In the genomic region with DNA sequence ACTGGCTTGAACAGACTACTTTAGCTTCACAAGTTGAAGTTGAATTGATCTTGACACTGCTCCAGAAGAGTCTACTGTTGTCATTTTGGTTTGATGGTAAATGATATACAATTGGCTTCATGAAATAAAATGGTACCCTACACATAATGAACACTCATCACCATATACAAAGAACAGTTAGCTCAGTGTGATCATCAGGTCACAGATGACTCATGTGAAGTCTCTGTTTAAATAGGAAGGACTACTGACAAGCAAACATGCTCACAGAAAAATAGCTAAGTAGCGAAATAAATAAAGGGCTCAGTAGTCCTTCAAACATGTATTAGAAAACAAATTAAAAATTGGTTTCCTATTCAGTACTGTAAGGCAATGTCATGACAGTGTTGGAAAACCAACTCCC, we compare ENCODE assay signal across 19 cellular contexts.
DNase-seq lines count a peak whose midpoint lies in the region; ATAC-seq, FAIRE-seq and TF ChIP-seq lines count a peak whose summit lies in the region.
"Had no signal": no experiment of that assay in that cellular context is flagged by ENCODE, and none has a peak within 500 bp of the region (broad histone marks: within the 10 kb centered on the region; RNA-seq: fewer than 3 reads in every experiment).

No MANE protein-coding gene starts in this region.

- in situ Hi-C loops in KBM-7 (cut with MboI; ENCODE audit: low pct_unique_long_range_greater_than_20kb, low sequenced_read_pairs), result no loop called here

- no peak overlapping the region for H2BK12ac ChIP-seq in trophoblast cell (ENCODE audit: low read length)

- no peak overlapping the region for H3K14ac ChIP-seq in trophoblast cell (ENCODE audit: low read length)

- no peaks in the 10 kb centered on the region for H3K79me2 ChIP-seq in trophoblast cell (ENCODE audit: control insufficient read depth, insufficient read depth, low read length, poor library complexity)

- H3K27ac Mint-ChIP-seq in endodermal cell (no peak overlapping the region), nephron (peak overlapping the region; percentile 22 to 69 (median 61))

- no peak for ATAC-seq in GM19035 (IDR thresholded peaks at IDR 0.05; ENCODE audit: unreplicated experiment)
- ATAC-seq: K562, Panc1, Right ventricle myocardium inferior, SK-N-SH treated with all-trans-retinoic acid at 6 μM for 48 hours had no signal

- no peaks in the 10 kb centered on the region for H3K9me3 ChIP-seq in AG04450 (ENCODE audit: control insufficient read depth, insufficient read depth, low read length)
- H3K9me3 ChIP-seq in endodermal cell (ENCODE audit: control insufficient read depth, low read length), result no peaks in the 10 kb centered on the region
- H3K9me3 ChIP-seq in trophoblast cell (ENCODE audit: insufficient read depth, low read depth, low read length), result no peaks in the 10 kb centered on the region

- no peak overlapping the region for H2AK5ac ChIP-seq in trophoblast cell (ENCODE audit: low read length)

- H3K36me3 ChIP-seq in endodermal cell (ENCODE audit: control insufficient read depth, insufficient read depth, low read length), result no peaks in the 10 kb centered on the region
- peaks cover 6 to 9% of the 10 kb centered on the region in 2 experiments for H3K36me3 ChIP-seq in trophoblast cell (ENCODE audit: control insufficient read depth in 1 of 2, insufficient read depth in 2 of 2, low read length in 2 of 2)

- H3K27me3 Mint-ChIP-seq in endodermal cell (ENCODE audit: insufficient read depth) (peaks cover 15% of the 10 kb centered on the region), nephron (ENCODE audit: low read depth) (peaks cover 8% of the 10 kb centered on the region)

- H3K27ac ChIP-seq in AG04450 (ENCODE audit: low read depth, low read length), result peak overlapping the region; percentile 35
- peak overlapping the region; percentile 41 for H3K27ac ChIP-seq in endodermal cell (ENCODE audit: low read depth, low read length)
- H3K27ac ChIP-seq in trophoblast cell (ENCODE audit: low read depth, low read length), result no peak overlapping the region

- H3K4me1 Mint-ChIP-seq in endodermal cell (peaks cover 16% of the 10 kb centered on the region), nephron (peaks cover 69% of the 10 kb centered on the region)

- CTCF ChIA-PET in AG04450 (lab: Charles Lee), result no interaction called here

- H3K23ac ChIP-seq in trophoblast cell (ENCODE audit: low read length), result no peak overlapping the region

- H3K18ac ChIP-seq in trophoblast cell (ENCODE audit: low read length), result no peak overlapping the region

- H2BK120ac ChIP-seq in trophoblast cell (ENCODE audit: insufficient read depth, low read length, poor library complexity), result no peak overlapping the region

- H3K27me3 ChIP-seq in AG04450 (ENCODE audit: control insufficient read depth, insufficient read depth, low read length) (no peaks in the 10 kb centered on the region), endodermal cell (ENCODE audit: control insufficient read depth, insufficient read depth, low read length, poor library complexity, severe bottlenecking) (peaks cover 26% of the 10 kb centered on the region), trophoblast cell (ENCODE audit: insufficient read depth, low read length) (no peaks in the 10 kb centered on the region)

- no peak for DNase-seq in AG04450 (ENCODE audit: low read depth, low spot score)
- no peak for DNase-seq in HTR-8/SVneo (ENCODE audit: insufficient read length, low spot score)
- DNase-seq in endodermal cell, result no peak
- DNase-seq in trophoblast cell, result no peak
- no peak for DNase-seq in EL
- DNase-seq in KBM-7, result no peak
- DNase-seq: C1 segment of cervical spinal cord, H7, NCI-H1417 treated with DMSO at 0.1 percent for 48 hours, NCI-H2171, NCI-H510A, NCI-H82 had no signal

- no peak overlapping the region for H4K8ac ChIP-seq in trophoblast cell (ENCODE audit: low read depth, low read length)

- no peak overlapping the region for H4K91ac ChIP-seq in trophoblast cell (ENCODE audit: low read depth, low read length)

- H3K4ac ChIP-seq in trophoblast cell (ENCODE audit: low read depth, low read length), result no peak overlapping the region

- no peaks in the 10 kb centered on the region for H3K9me3 Mint-ChIP-seq in endodermal cell
- no peaks in the 10 kb centered on the region for H3K9me3 Mint-ChIP-seq in nephron

- no peaks in the 10 kb centered on the region for H3K79me1 ChIP-seq in trophoblast cell (ENCODE audit: low read length)

- WGBS in endodermal cell (ENCODE audit: insufficient coverage in 1 of 2, insufficient read length in 1 of 2), 2 experiments, result 88 to 100% methylated on average over 1 of the region's 1 CpG
- no CpG with 5 or more reads among the region's 1 CpG for WGBS in trophoblast cell (ENCODE audit: extremely low coverage, insufficient coverage, insufficient read length)

- no peak overlapping the region for H3K9ac ChIP-seq in endodermal cell (ENCODE audit: extremely low read depth, low read length, poor library complexity, severe bottlenecking)
- H3K9ac ChIP-seq in trophoblast cell (ENCODE audit: low read length), result no peak overlapping the region

- peak; percentile 4 for FAIRE-seq in HTR-8/SVneo (lab: Jason Lieb, UNC)
- FAIRE-seq: A204.1, K562 had no signal

- no peak for TF ChIP-seq CTCF in AG04450 (IDR thresholded peaks at IDR 0.05; ENCODE audit: low read depth, low read length)
- no peak for TF ChIP-seq CTCF in endodermal cell (conservative IDR thresholded peaks at IDR 0.05)
- TF ChIP-seq CTCF in nephron (IDR thresholded peaks at IDR 0.05; ENCODE audit: unreplicated experiment in 3 of 3), result no peak

- H4K12ac ChIP-seq in trophoblast cell (ENCODE audit: low read depth, low read length), result no peak overlapping the region

- H3K4me3 Mint-ChIP-seq in endodermal cell, result no peak overlapping the region
- H3K4me3 Mint-ChIP-seq in nephron, result no peak overlapping the region

- H3K4me3 ChIP-seq in AG04450 (ENCODE audit: low read depth, low read length) (no peak overlapping the region), endodermal cell (ENCODE audit: low read length) (no peak overlapping the region), trophoblast cell (ENCODE audit: low read depth, low read length) (no peak overlapping the region)
- H3K4me3 ChIP-seq: K562 had no signal

- H3K4me2 ChIP-seq in trophoblast cell (ENCODE audit: low read length), result no peak overlapping the region

- no peak overlapping the region for H2AFZ ChIP-seq in trophoblast cell (ENCODE audit: insufficient read depth, low read length, poor library complexity)

- H3K36me3 Mint-ChIP-seq in endodermal cell (ENCODE audit: low read depth) (no peaks in the 10 kb centered on the region), nephron (ENCODE audit: low read depth) (peaks cover 65% of the 10 kb centered on the region)

- H2BK5ac ChIP-seq in trophoblast cell (ENCODE audit: low read depth, low read length, poor library complexity), result no peak overlapping the region

- H3K4me1 ChIP-seq in endodermal cell (ENCODE audit: control insufficient read depth, insufficient read depth, low read length) (peaks cover 10% of the 10 kb centered on the region), trophoblast cell (ENCODE audit: control insufficient read depth in 1 of 2, insufficient read depth in 2 of 2, low read length in 2 of 2) (peaks cover 3 to 4% of the 10 kb centered on the region in 2 experiments)

- POLR2A ChIA-PET in AG04450 (lab: Yijun Ruan, JAX), result interaction anchor here (0.7 kb wide), 1 partner anchor 25 kb away, joined by 3 read pairs; no protein-coding TSS in a partner anchor
